ENCODE assay signal across 17 cellular contexts in the genomic region with DNA sequence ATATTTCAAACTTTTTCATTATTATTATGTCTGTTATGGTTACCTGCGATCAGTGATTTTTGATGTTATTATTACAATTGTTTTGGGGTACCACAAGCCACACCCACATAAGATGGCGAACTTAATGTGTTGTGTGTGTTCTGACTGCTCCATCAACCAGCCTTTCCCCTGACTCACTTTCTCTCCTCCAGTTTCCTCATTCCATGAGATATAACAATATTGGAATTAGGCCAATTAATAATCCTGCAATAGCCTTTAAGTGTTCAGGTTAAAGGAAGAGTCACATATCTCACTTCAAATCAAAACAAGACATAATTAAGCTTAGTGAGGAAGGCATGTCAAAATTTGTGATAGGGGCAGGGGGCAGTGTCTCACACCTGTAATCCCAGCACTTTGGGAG. TPM values are rescaled to one million over a fixed set of nuclear protein-coding genes. Genes with fewer than 3 reads are reported as not detected.
A peak's percentile ranks its signal among the peaks of the same experiment; 100 is the strongest.
DNase-seq lines count a peak whose midpoint lies in the region; ATAC-seq, FAIRE-seq and TF ChIP-seq lines count a peak whose summit lies in the region.
"Had no signal": no experiment of that assay in that cellular context is flagged by ENCODE, and none has a peak within 500 bp of the region (broad histone marks: within the 10 kb centered on the region; RNA-seq: fewer than 3 reads in every experiment).

No MANE protein-coding gene starts in this region.

- ATAC-seq in RWPE2 (ENCODE audit: low read depth) (peak; percentile 78), GM21825 (IDR thresholded peaks at IDR 0.05; ENCODE audit: unreplicated experiment) (no peak), GM19023 (IDR thresholded peaks at IDR 0.05; ENCODE audit: unreplicated experiment) (no peak)
- ATAC-seq: GM23338 had no signal

- H3K4me3 ChIP-seq in RWPE2 (ENCODE audit: severe bottlenecking), result no peak overlapping the region
- H3K4me3 ChIP-seq in fibroblast of mammary gland (ENCODE audit: control insufficient read depth, low read depth, low read length), result no peak overlapping the region
- no peak overlapping the region for H3K4me3 ChIP-seq in small intestine (ENCODE audit: low read depth in 1 of 2, low read length in 2 of 2)
- H3K4me3 ChIP-seq: GM23338 had no signal

- peaks cover 11% of the 10 kb centered on the region for H3K4me1 ChIP-seq in RWPE2 (ENCODE audit: insufficient read depth, poor library complexity, severe bottlenecking)
- H3K4me1 ChIP-seq in small intestine (ENCODE audit: control insufficient read depth in 2 of 2, insufficient read depth in 1 of 2, low read depth in 1 of 2, low read length in 1 of 2), result no peaks in the 10 kb centered on the region

- TF ChIP-seq CTCF in RWPE2 (IDR thresholded peaks at IDR 0.05; ENCODE audit: poor library complexity, severe bottlenecking), result no peak
- TF ChIP-seq CTCF in fibroblast of mammary gland (conservative IDR thresholded peaks at IDR 0.05; ENCODE audit: control insufficient read depth, insufficient read depth, low read depth, low read length), result no peak

- no peaks in the 10 kb centered on the region for H3K27me3 ChIP-seq in RWPE2 (ENCODE audit: insufficient read depth, poor library complexity, severe bottlenecking)
- H3K27me3 ChIP-seq in small intestine (ENCODE audit: control insufficient read depth in 2 of 2, insufficient read depth in 2 of 2, low read length in 2 of 2), result peaks cover 0 to 2% of the 10 kb centered on the region in 2 donors

- FAIRE-seq in small intestine (lab: Jason Lieb, UNC), result no peak

- peak overlapping the region; percentile 7 for H3K27ac ChIP-seq in RWPE2 (ENCODE audit: poor library complexity, severe bottlenecking)
- H3K27ac ChIP-seq in small intestine (ENCODE audit: low read depth in 1 of 2, low read length in 1 of 2), result no peak overlapping the region

- DNase-seq in HCEC 1CT, result peak; percentile 48
- no peak for DNase-seq in RWPE2 (ENCODE audit: low spot score)
- peak; percentile 62 for DNase-seq in fibroblast of mammary gland (ENCODE audit: low read depth)
- DNase-seq in small intestine, result peak; percentile 15
- no peak for DNase-seq in stimulated activated CD4-positive, alpha-beta T cell treated with anti-CD3 and anti-CD28 coated beads, Interleukin-1b, Interleukin-23, amount 100 ng/mL, for 48 hours
- DNase-seq: ACHN, AML-193, NCI-H1048, NCI-H146, NCI-H2081, NCI-H510A treated with DMSO at 0.1 percent for 48 hours, NCI-H82, SHP77 had no signal

- 65 to 86% (median 78%) methylated on average over 2 of the region's 2 CpGs for WGBS in small intestine, 3 donors

- H3K9me3 ChIP-seq in RWPE2 (ENCODE audit: severe bottlenecking) (no peaks in the 10 kb centered on the region), small intestine (ENCODE audit: control insufficient read depth, low read depth) (no peaks in the 10 kb centered on the region)

- H3K36me3 ChIP-seq in RWPE2 (ENCODE audit: low read depth), result no peaks in the 10 kb centered on the region
- H3K36me3 ChIP-seq in small intestine (ENCODE audit: control insufficient read depth in 2 of 2, insufficient read depth in 2 of 2, low read length in 2 of 2), result no peaks in the 10 kb centered on the region

RNA-seq across cellular contexts. Expression of gene POPDC3, which starts 16.3 kb away (rescaled TPM):
- polyA plus RNA-seq in small intestine, result under 1 TPM in 2 of 3 donors, not detected in 1; 0.24 to 0.54 TPM
- polyA plus RNA-seq: CD14-positive monocyte had no signal

Comparison
In these comparisons a context has a peak if more than half of its experiments do, and no peak if none do; other contexts are left out.
1. DNase-seq: peak in HCEC 1CT (single experiment), fibroblast of mammary gland (single experiment) and small intestine (single experiment); none in RWPE2 (single experiment) and stimulated activated CD4-positive, alpha-beta T cell treated with anti-CD3 and anti-CD28 coated beads, Interleukin-1b, Interleukin-23, amount 100 ng/mL, for 48 hours (single experiment).